1 cellular context compared by ENCODE assay signal in the genomic region with DNA sequence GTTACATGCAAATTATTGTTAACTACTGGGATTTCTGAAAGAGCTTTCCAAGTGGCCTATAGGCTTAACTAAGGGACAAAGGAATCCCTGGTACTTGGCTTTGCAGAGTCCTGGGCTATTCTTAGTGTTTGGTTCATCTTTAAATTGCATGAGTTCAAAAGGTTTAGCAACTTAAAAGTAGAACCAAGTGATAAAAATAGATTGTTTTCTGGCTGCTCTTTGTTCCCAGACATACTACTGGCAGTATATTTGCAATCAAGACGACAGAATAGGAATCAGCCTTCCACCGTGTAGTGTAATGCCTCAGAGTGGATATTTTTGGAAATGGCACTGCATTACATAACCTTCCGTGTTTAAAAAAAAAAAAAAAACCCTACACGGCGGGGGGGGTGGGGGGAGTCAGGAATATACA.
TF ChIP-seq lines count a peak whose summit lies in the region.

No MANE protein-coding gene starts in this region.

TF ChIP-seq in GM23338, 12 proteins besides CTCF, POLR2A, EP300 and RAD21 (continued from another document):
- TF ChIP-seq, protein P1, sequence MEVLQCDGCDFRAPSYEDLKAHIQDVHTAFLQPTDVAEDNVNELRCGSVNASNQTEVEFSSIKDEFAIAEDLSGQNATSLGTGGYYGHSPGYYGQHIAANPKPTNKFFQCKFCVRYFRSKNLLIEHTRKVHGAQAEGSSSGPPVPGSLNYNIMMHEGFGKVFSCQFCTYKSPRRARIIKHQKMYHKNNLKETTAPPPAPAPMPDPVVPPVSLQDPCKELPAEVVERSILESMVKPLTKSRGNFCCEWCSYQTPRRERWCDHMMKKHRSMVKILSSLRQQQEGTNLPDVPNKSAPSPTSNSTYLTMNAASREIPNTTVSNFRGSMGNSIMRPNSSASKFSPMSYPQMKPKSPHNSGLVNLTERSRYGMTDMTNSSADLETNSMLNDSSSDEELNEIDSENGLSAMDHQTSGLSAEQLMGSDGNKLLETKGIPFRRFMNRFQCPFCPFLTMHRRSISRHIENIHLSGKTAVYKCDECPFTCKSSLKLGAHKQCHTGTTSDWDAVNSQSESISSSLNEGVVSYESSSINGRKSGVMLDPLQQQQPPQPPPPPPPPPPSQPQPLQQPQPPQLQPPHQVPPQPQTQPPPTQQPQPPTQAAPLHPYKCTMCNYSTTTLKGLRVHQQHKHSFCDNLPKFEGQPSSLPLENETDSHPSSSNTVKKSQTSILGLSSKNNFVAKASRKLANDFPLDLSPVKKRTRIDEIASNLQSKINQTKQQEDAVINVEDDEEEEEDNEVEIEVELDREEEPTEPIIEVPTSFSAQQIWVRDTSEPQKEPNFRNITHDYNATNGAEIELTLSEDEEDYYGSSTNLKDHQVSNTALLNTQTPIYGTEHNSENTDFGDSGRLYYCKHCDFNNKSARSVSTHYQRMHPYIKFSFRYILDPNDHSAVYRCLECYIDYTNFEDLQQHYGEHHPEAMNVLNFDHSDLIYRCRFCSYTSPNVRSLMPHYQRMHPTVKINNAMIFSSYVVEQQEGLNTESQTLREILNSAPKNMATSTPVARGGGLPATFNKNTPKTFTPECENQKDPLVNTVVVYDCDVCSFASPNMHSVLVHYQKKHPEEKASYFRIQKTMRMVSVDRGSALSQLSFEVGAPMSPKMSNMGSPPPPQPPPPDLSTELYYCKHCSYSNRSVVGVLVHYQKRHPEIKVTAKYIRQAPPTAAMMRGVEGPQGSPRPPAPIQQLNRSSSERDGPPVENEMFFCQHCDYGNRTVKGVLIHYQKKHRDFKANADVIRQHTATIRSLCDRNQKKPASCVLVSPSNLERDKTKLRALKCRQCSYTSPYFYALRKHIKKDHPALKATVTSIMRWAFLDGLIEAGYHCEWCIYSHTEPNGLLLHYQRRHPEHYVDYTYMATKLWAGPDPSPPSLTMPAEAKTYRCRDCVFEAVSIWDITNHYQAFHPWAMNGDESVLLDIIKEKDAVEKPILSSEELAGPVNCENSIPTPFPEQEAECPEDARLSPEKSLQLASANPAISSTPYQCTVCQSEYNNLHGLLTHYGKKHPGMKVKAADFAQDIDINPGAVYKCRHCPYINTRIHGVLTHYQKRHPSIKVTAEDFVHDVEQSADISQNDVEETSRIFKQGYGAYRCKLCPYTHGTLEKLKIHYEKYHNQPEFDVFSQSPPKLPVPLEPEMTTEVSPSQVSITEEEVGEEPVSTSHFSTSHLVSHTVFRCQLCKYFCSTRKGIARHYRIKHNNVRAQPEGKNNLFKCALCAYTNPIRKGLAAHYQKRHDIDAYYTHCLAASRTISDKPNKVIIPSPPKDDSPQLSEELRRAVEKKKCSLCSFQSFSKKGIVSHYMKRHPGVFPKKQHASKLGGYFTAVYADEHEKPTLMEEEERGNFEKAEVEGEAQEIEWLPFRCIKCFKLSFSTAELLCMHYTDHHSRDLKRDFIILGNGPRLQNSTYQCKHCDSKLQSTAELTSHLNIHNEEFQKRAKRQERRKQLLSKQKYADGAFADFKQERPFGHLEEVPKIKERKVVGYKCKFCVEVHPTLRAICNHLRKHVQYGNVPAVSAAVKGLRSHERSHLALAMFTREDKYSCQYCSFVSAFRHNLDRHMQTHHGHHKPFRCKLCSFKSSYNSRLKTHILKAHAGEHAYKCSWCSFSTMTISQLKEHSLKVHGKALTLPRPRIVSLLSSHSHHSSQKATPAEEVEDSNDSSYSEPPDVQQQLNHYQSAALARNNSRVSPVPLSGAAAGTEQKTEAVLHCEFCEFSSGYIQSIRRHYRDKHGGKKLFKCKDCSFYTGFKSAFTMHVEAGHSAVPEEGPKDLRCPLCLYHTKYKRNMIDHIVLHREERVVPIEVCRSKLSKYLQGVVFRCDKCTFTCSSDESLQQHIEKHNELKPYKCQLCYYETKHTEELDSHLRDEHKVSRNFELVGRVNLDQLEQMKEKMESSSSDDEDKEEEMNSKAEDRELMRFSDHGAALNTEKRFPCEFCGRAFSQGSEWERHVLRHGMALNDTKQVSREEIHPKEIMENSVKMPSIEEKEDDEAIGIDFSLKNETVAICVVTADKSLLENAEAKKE (CRISPR knock-in tag; IDR thresholded peaks at IDR 0.05) = no peak
- TF ChIP-seq POLR2AphosphoS5 (IDR thresholded peaks at IDR 0.05; ENCODE audit: low read depth) (no peak), ZNF114 (CRISPR knock-in tag; IDR thresholded peaks at IDR 0.05) (no peak), EZH2phosphoT487 (IDR thresholded peaks at IDR 0.05; ENCODE audit: unreplicated experiment) (no peak), ZNF331 (CRISPR knock-in tag; IDR thresholded peaks at IDR 0.05; ENCODE audit: low read depth) (no peak), EZH2 (IDR thresholded peaks at IDR 0.05; ENCODE audit: low read depth, unreplicated experiment) (no peak)
